In genomic region chr14:20610002-20610765, GRCh38 we compare ENCODE assay signal across 9 cellular contexts. TPM values are rescaled to one million over a fixed set of nuclear protein-coding genes. Genes with fewer than 3 reads are reported as not detected.
A peak's percentile ranks its signal among the peaks of the same experiment; 100 is the strongest.
DNase-seq lines count a peak whose midpoint lies in the region; ATAC-seq, FAIRE-seq and TF ChIP-seq lines count a peak whose summit lies in the region.
"Had no signal": no experiment of that assay in that cellular context is flagged by ENCODE, and none has a peak within 500 bp of the region (broad histone marks: within the 10 kb centered on the region; RNA-seq: fewer than 3 reads in every experiment).

No MANE protein-coding gene starts in this region.

- H3K27me3 Mint-ChIP-seq in activated naive CD8-positive, alpha-beta T cell treated with anti-CD3 and anti-CD28 coated beads, Interleukin-2, amount 10 ng/mL, durations not matched to agents 7 days and 5 days: no peaks in the 10 kb centered on the region

- peak overlapping the region; percentile 76 for H3K4me3 ChIP-seq in GM12875 (ENCODE audit: low read depth, low read length)
- peak overlapping the region; percentile 96 for H3K4me3 ChIP-seq in cardiac muscle cell
- H3K4me3 ChIP-seq in pancreas: peak overlapping the region; percentile 56 to 86 (median 78)
- peak overlapping the region; percentile 37 to 84 (median 72) for H3K4me3 ChIP-seq in thyroid gland (replicated peaks in 1 of 3)

- H3K36me3 ChIP-seq in cardiac muscle cell: no peaks in the 10 kb centered on the region
- H3K36me3 ChIP-seq in pancreas: no peaks in the 10 kb centered on the region
- no peaks in the 10 kb centered on the region for H3K36me3 ChIP-seq in thyroid gland

- H3K27ac Mint-ChIP-seq in activated naive CD8-positive, alpha-beta T cell treated with anti-CD3 and anti-CD28 coated beads, Interleukin-2, amount 10 ng/mL, durations not matched to agents 7 days and 5 days: no peak overlapping the region

- POLR2A ChIA-PET in activated naive CD8-positive, alpha-beta T cell treated with anti-CD3 and anti-CD28 coated beads, Interleukin-2, amount 10 ng/mL, durations not matched to agents 7 days and 5 days (lab: Charles Lee): interaction anchor here (0.6 to 1.4 kb wide), 5 partner anchors 10 to 267 kb away, joined by 3 to 11 read pairs (median 3); partner anchors contain the start of genes APEX1, OSGEP, PARP2 and TEP1

- peaks cover 4% of the 10 kb centered on the region for H3K4me1 Mint-ChIP-seq in activated naive CD8-positive, alpha-beta T cell treated with anti-CD3 and anti-CD28 coated beads, Interleukin-2, amount 10 ng/mL, durations not matched to agents 7 days and 5 days

- no peak overlapping the region for H3K27ac ChIP-seq in cardiac muscle cell
- peak overlapping the region in 3 of 4 donors; percentile 31 to 68 (median 54) for H3K27ac ChIP-seq in pancreas
- H3K27ac ChIP-seq in thyroid gland: peak overlapping the region in 2 of 3 donors; percentile 84 to 88

- H3K4me1 ChIP-seq in cardiac muscle cell (ENCODE audit: low read depth): peaks cover 5% of the 10 kb centered on the region
- peaks cover 0 to 8% (median 6%) of the 10 kb centered on the region in 3 donors for H3K4me1 ChIP-seq in pancreas
- no peaks in the 10 kb centered on the region for H3K4me1 ChIP-seq in thyroid gland

- intact Hi-C loops in pancreas (cut with DNase I): loop anchor here in 1 of 3 donors (10.0 kb wide), 1 partner anchor 75 kb away; the partner anchor contains the start of genes ANG and RNASE4
- intact Hi-C loops in thyroid gland (cut with DNase I): loop anchor here (5.0 kb wide), 1 partner anchor 72 kb away; the partner anchor contains the start of gene RNASE4

- ATAC-seq in activated naive CD8-positive, alpha-beta T cell treated with anti-CD3 and anti-CD28 coated beads, Interleukin-2, amount 10 ng/mL, durations not matched to agents 7 days and 5 days (ENCODE audit: low read depth): no peak
- ATAC-seq in pancreas (peak; percentile 68 to 77 (median 72)), GM19452 (IDR thresholded peaks at IDR 0.05; ENCODE audit: unreplicated experiment) (no peak)

- peak; percentile 74 for DNase-seq in MV-4-11 (lab: John Stamatoyannopoulos, UW)
- DNase-seq in SKM-1 (lab: John Stamatoyannopoulos, UW; ENCODE audit: unreplicated experiment): peak; percentile 30
- DNase-seq in activated naive CD8-positive, alpha-beta T cell treated with anti-CD3 and anti-CD28 coated beads, Interleukin-2, amount 10 ng/mL, durations not matched to agents 7 days and 5 days: peak; percentile 69
- DNase-seq in cardiac muscle cell (ENCODE audit: low read depth in 1 of 2, low spot score in 1 of 2): peak; percentile 69 to 80
- DNase-seq in pancreas: peak; percentile 73 to 86 (median 84)
- peak; percentile 83 to 84 for DNase-seq in thyroid gland

- 4 to 5% methylated on average over 27 of the region's 27 CpGs for WGBS in pancreas, 2 donors
- WGBS in thyroid gland, 2 donors: 6 to 7% methylated on average over 27 of the region's 27 CpGs

- no peak for TF ChIP-seq POLR2A in thyroid gland (IDR thresholded peaks at IDR 0.05)

- FAIRE-seq in pancreas (lab: Jason Lieb, UNC): no peak

- H3K9me3 Mint-ChIP-seq in activated naive CD8-positive, alpha-beta T cell treated with anti-CD3 and anti-CD28 coated beads, Interleukin-2, amount 10 ng/mL, durations not matched to agents 7 days and 5 days: no peaks in the 10 kb centered on the region

- no peaks in the 10 kb centered on the region for H3K9me3 ChIP-seq in cardiac muscle cell (ENCODE audit: low read depth)
- H3K9me3 ChIP-seq in pancreas: no peaks in the 10 kb centered on the region
- no peaks in the 10 kb centered on the region for H3K9me3 ChIP-seq in thyroid gland

- TF ChIP-seq CTCF in GM12875 (IDR thresholded peaks at IDR 0.05; ENCODE audit: borderline replicate concordance, insufficient read depth, low read depth, low read length) (no peak), cardiac muscle cell (IDR thresholded peaks at IDR 0.05; ENCODE audit: low read depth, low read length) (no peak), pancreas (IDR thresholded peaks at IDR 0.05) (no peak), thyroid gland (IDR thresholded peaks at IDR 0.05) (no peak)

- H3K27me3 ChIP-seq in cardiac muscle cell (no peaks in the 10 kb centered on the region), pancreas (no peaks in the 10 kb centered on the region), thyroid gland (no peaks in the 10 kb centered on the region)

- no peaks in the 10 kb centered on the region for H3K36me3 Mint-ChIP-seq in activated naive CD8-positive, alpha-beta T cell treated with anti-CD3 and anti-CD28 coated beads, Interleukin-2, amount 10 ng/mL, durations not matched to agents 7 days and 5 days

- no peak overlapping the region for H3K4me3 Mint-ChIP-seq in activated naive CD8-positive, alpha-beta T cell treated with anti-CD3 and anti-CD28 coated beads, Interleukin-2, amount 10 ng/mL, durations not matched to agents 7 days and 5 days

RNA-seq across cellular contexts. Expression of gene RNASE12, which starts 19.0 kb away (rescaled TPM):
- total RNA-seq in activated naive CD8-positive, alpha-beta T cell treated with anti-CD3 and anti-CD28 coated beads, Interleukin-2, amount 10 ng/mL, durations not matched to agents 7 days and 5 days: not detected
- total RNA-seq in cardiac muscle cell (not detected in 2 replicates), pancreas (not detected), thyroid gland (not detected)
- polyA plus RNA-seq in cardiac muscle cell (not detected in 2 replicates), pancreas (not detected)
- total RNA-seq: pulmonary artery endothelial cell had no signal

RNA-seq across cellular contexts. Expression of gene RNASE11, which starts 22.4 kb away (rescaled TPM):
- not detected for total RNA-seq in activated naive CD8-positive, alpha-beta T cell treated with anti-CD3 and anti-CD28 coated beads, Interleukin-2, amount 10 ng/mL, durations not matched to agents 7 days and 5 days
- total RNA-seq in cardiac muscle cell (not detected in 2 replicates), pancreas (not detected), thyroid gland (not detected)
- polyA plus RNA-seq in cardiac muscle cell (not detected in 2 replicates), pancreas (not detected)
- total RNA-seq: pulmonary artery endothelial cell had no signal

RNA-seq across cellular contexts. Expression of gene OR6S1, which starts 31.3 kb away (rescaled TPM):
- total RNA-seq in activated naive CD8-positive, alpha-beta T cell treated with anti-CD3 and anti-CD28 coated beads, Interleukin-2, amount 10 ng/mL, durations not matched to agents 7 days and 5 days: not detected
- total RNA-seq in cardiac muscle cell (not detected in 2 replicates), pancreas (not detected), thyroid gland (not detected)
- polyA plus RNA-seq in cardiac muscle cell (not detected in 2 replicates), pancreas (not detected)
- total RNA-seq: pulmonary artery endothelial cell had no signal

RNA-seq across cellular contexts. Expression of gene RNASE9, which starts 49.3 kb away (rescaled TPM):
- not detected for total RNA-seq in activated naive CD8-positive, alpha-beta T cell treated with anti-CD3 and anti-CD28 coated beads, Interleukin-2, amount 10 ng/mL, durations not matched to agents 7 days and 5 days
- total RNA-seq in cardiac muscle cell (not detected in 2 replicates), pancreas (not detected), thyroid gland (not detected)
- polyA plus RNA-seq in cardiac muscle cell (not detected in 2 replicates), pancreas (not detected)
- total RNA-seq: pulmonary artery endothelial cell had no signal

Comparison
In these comparisons a context has a peak if more than half of its experiments do, and no peak if none do; other contexts are left out.
1. DNase-seq: peak in every context shown above with its lines; median percentile 84 in pancreas; 84 in thyroid gland; 74 in cardiac muscle cell; 74 in MV-4-11; 69 in activated naive CD8-positive, alpha-beta T cell treated with anti-CD3 and anti-CD28 coated beads, Interleukin-2, amount 10 ng/mL, durations not matched to agents 7 days and 5 days; 30 in SKM-1.
2. ATAC-seq: peak in pancreas (4 of 4); none in activated naive CD8-positive, alpha-beta T cell treated with anti-CD3 and anti-CD28 coated beads, Interleukin-2, amount 10 ng/mL, durations not matched to agents 7 days and 5 days (single experiment) and GM19452 (single experiment).
3. Peak in every context shown above with its lines, with median percentiles within 50 percentile points of each other: H3K4me3 ChIP-seq.